In genomic region chr3:122572940-122573412, GRCh38 we compare ENCODE assay signal across 1 cellular context.
TF ChIP-seq lines count a peak whose summit lies in the region.

No MANE protein-coding gene starts in this region.

TF ChIP-seq in GM12878, 131 proteins besides CTCF, POLR2A, EP300 and RAD21 (continues in another document):
- peak; percentile 58; the same call in 1 of the 2 replicates for TF ChIP-seq PKNOX1 (IDR thresholded peaks at IDR 0.05)
- no peak for TF ChIP-seq SREBF1 (IDR thresholded peaks at IDR 0.05; ENCODE audit: low read length)
- no peak for TF ChIP-seq RELA (IDR thresholded peaks at IDR 0.05; ENCODE audit: borderline replicate concordance, partially characterized antibody)
- no peak for TF ChIP-seq SMAD5 (IDR thresholded peaks at IDR 0.05; ENCODE audit: low read depth)
- peak; percentile 64; the same call in 1 of the 2 replicates for TF ChIP-seq ZNF217 (IDR thresholded peaks at IDR 0.05)
- no peak for TF ChIP-seq CHD1 (IDR thresholded peaks at IDR 0.05; ENCODE audit: low read depth, low read length)
- TF ChIP-seq HDGF (IDR thresholded peaks at IDR 0.05), result no peak
- no peak for TF ChIP-seq CHD4 (IDR thresholded peaks at IDR 0.05)
- no peak for TF ChIP-seq RFX5 (IDR thresholded peaks at IDR 0.05; ENCODE audit: low read depth, low read length)
- TF ChIP-seq SREBF2 (IDR thresholded peaks at IDR 0.05; ENCODE audit: low read length), result no peak
- peak; percentile 54 for TF ChIP-seq USF2 (IDR thresholded peaks at IDR 0.05; ENCODE audit: borderline replicate concordance, low read depth, low read length)
- TF ChIP-seq MTA2 (IDR thresholded peaks at IDR 0.05; ENCODE audit: low read depth), result peak; percentile 80
- TF ChIP-seq RUNX3 (IDR thresholded peaks at IDR 0.05; ENCODE audit: low read length), result no peak
- TF ChIP-seq IKZF1 (conservative IDR thresholded peaks at IDR 0.05), result peak; percentile 84
- TF ChIP-seq SKIL (IDR thresholded peaks at IDR 0.05; ENCODE audit: low read depth, poor library complexity, severe bottlenecking), result peak; percentile 76
- TF ChIP-seq BACH1 (IDR thresholded peaks at IDR 0.05; ENCODE audit: borderline replicate concordance), result peak; percentile 53; the same call in 1 of the 2 replicates
- peak; percentile 89 for TF ChIP-seq NR2F1 (conservative IDR thresholded peaks at IDR 0.05)
- 0 out of 2 replicates have a peak, but pooled peaks have one; percentile 80 for TF ChIP-seq CBX5 (IDR thresholded peaks at IDR 0.05; ENCODE audit: low read depth)
- TF ChIP-seq ATF2 (IDR thresholded peaks at IDR 0.05; ENCODE audit: low read length), result 0 out of 2 replicates have a peak, but pooled peaks have one; percentile 18
- no peak for TF ChIP-seq MXI1 (IDR thresholded peaks at IDR 0.05; ENCODE audit: low read depth, low read length)
- TF ChIP-seq NKRF (conservative IDR thresholded peaks at IDR 0.05), result 0 out of 2 replicates have a peak, but pooled peaks have one; percentile 12
- TF ChIP-seq NBN (IDR thresholded peaks at IDR 0.05), result peak; percentile 90
- peak; percentile 68; the same call in 1 of the 2 replicates for TF ChIP-seq ZNF687 (IDR thresholded peaks at IDR 0.05)
- no peak for TF ChIP-seq NFIC (IDR thresholded peaks at IDR 0.05; ENCODE audit: low read depth, low read length)
- 0 out of 2 replicates have a peak, but pooled peaks have one; percentile 38 for TF ChIP-seq STAT3 (IDR thresholded peaks at IDR 0.05; ENCODE audit: low read depth, low read length)
- 0 out of 4 replicates have a peak, but pooled peaks have one; percentile 14 to 33 for TF ChIP-seq BHLHE40 (IDR thresholded peaks at IDR 0.05; ENCODE audit: borderline replicate concordance in 1 of 2, low read depth in 2 of 2, low read length in 1 of 2)
- no peak for TF ChIP-seq POLR2AphosphoS2 (IDR thresholded peaks at IDR 0.05; ENCODE audit: low read depth, low read length)
- no peak for TF ChIP-seq HDAC6 (IDR thresholded peaks at IDR 0.05; ENCODE audit: unreplicated experiment)
- no peak for TF ChIP-seq E4F1 (IDR thresholded peaks at IDR 0.05; ENCODE audit: borderline replicate concordance, partially characterized antibody)
- peak; percentile 34; the same call in 1 of the 2 replicates for TF ChIP-seq BMI1 (IDR thresholded peaks at IDR 0.05; ENCODE audit: borderline replicate concordance)
- 0 out of 2 replicates have a peak, but pooled peaks have one; percentile 38 for TF ChIP-seq IRF4 (IDR thresholded peaks at IDR 0.05; ENCODE audit: low read depth, low read length)
- no peak for TF ChIP-seq E2F4 (IDR thresholded peaks at IDR 0.05; ENCODE audit: low read depth, low read length)
- TF ChIP-seq IKZF2 (IDR thresholded peaks at IDR 0.05), result peak; percentile 80 to 85
- no peak for TF ChIP-seq REST (IDR thresholded peaks at IDR 0.05; ENCODE audit: low read depth, low read length)
- TF ChIP-seq ETV6 (conservative IDR thresholded peaks at IDR 0.05 in 1 of 2, IDR thresholded peaks at IDR 0.05 in 1 of 2; ENCODE audit: borderline replicate concordance in 1 of 2, low read depth in 1 of 2), result peak in 1 of 2 experiments; percentile 51; a peak in 2 of 4 replicates
- no peak for TF ChIP-seq SIN3A (IDR thresholded peaks at IDR 0.05; ENCODE audit: low read depth, low read length)
- peak; percentile 66; the same call in 1 of the 2 replicates for TF ChIP-seq EED (IDR thresholded peaks at IDR 0.05; ENCODE audit: low read depth)
- peak; percentile 22; the same call in 1 of the 2 replicates for TF ChIP-seq SMC3 (IDR thresholded peaks at IDR 0.05; ENCODE audit: borderline replicate concordance, low read length)
- peak; percentile 89 for TF ChIP-seq ZNF24 (IDR thresholded peaks at IDR 0.05)
